Comparison of ENCODE assay signal across 12 cellular contexts in genomic region chr9:20582150-20582549, GRCh38. TPM values are rescaled to one million over a fixed set of nuclear protein-coding genes. Genes with fewer than 3 reads are reported as not detected.
DNase-seq lines count a peak whose midpoint lies in the region; ATAC-seq and TF ChIP-seq lines count a peak whose summit lies in the region.
"Had no signal": no experiment of that assay in that cellular context is flagged by ENCODE, and none has a peak within 500 bp of the region (broad histone marks: within the 10 kb centered on the region; RNA-seq: fewer than 3 reads in every experiment).

No MANE protein-coding gene starts in this region.

- no peak for DNase-seq in CD8-positive, alpha-beta T cell
- DNase-seq in activated CD8-positive, alpha-beta T cell treated with anti-CD3 and anti-CD28 coated beads, Interleukin-2, amount 10 ng/mL, durations not matched to agents 7 days and 5 days: no peak
- no peak for DNase-seq in retina
- DNase-seq in NK-92 treated with Interleukin-12 subunit alpha and Interleukin-12 subunit beta, amount 100 ng/mL, for 24 hours (lab: John Stamatoyannopoulos, UW): no peak
- DNase-seq in activated CD4-positive, alpha-beta memory T cell treated with anti-CD3 and anti-CD28 coated beads, Interleukin-2, amount 10 ng/mL, durations not matched to agents 7 days and 5 days: no peak
- DNase-seq: amygdala; NCI-H2171; stimulated activated CD4-positive, alpha-beta T cell treated with anti-CD3 and anti-CD28 coated beads, Interleukin-2, amount 100 ng/mL, for 24 hours had no signal

- no peaks in the 10 kb centered on the region for H3K9me3 ChIP-seq in CD8-positive, alpha-beta T cell (ENCODE audit: low read length)

- peak overlapping the region; percentile 23 for H3K27ac Mint-ChIP-seq in CD8-positive, alpha-beta T cell
- peak overlapping the region; percentile 62 for H3K27ac Mint-ChIP-seq in activated CD8-positive, alpha-beta T cell treated with anti-CD3 and anti-CD28 coated beads, Interleukin-2, amount 10 ng/mL, durations not matched to agents 7 days and 5 days
- no peak overlapping the region for H3K27ac Mint-ChIP-seq in activated CD4-positive, alpha-beta memory T cell treated with anti-CD3 and anti-CD28 coated beads, Interleukin-2, amount 10 ng/mL, durations not matched to agents 7 days and 5 days

- H3K27me3 ChIP-seq in CD8-positive, alpha-beta T cell (ENCODE audit: insufficient read depth, low read length): no peaks in the 10 kb centered on the region

- H3K27me3 Mint-ChIP-seq in CD8-positive, alpha-beta T cell (ENCODE audit: low read depth): no peaks in the 10 kb centered on the region
- no peaks in the 10 kb centered on the region for H3K27me3 Mint-ChIP-seq in activated CD8-positive, alpha-beta T cell treated with anti-CD3 and anti-CD28 coated beads, Interleukin-2, amount 10 ng/mL, durations not matched to agents 7 days and 5 days (ENCODE audit: low read depth)
- H3K27me3 Mint-ChIP-seq in activated CD4-positive, alpha-beta memory T cell treated with anti-CD3 and anti-CD28 coated beads, Interleukin-2, amount 10 ng/mL, durations not matched to agents 7 days and 5 days: no peaks in the 10 kb centered on the region

- peaks cover 70% of the 10 kb centered on the region for H3K4me1 Mint-ChIP-seq in CD8-positive, alpha-beta T cell (ENCODE audit: low read depth)
- H3K4me1 Mint-ChIP-seq in activated CD8-positive, alpha-beta T cell treated with anti-CD3 and anti-CD28 coated beads, Interleukin-2, amount 10 ng/mL, durations not matched to agents 7 days and 5 days (ENCODE audit: low read depth): peaks cover 75% of the 10 kb centered on the region
- peaks cover 43% of the 10 kb centered on the region for H3K4me1 Mint-ChIP-seq in activated CD4-positive, alpha-beta memory T cell treated with anti-CD3 and anti-CD28 coated beads, Interleukin-2, amount 10 ng/mL, durations not matched to agents 7 days and 5 days

- ATAC-seq in CD8-positive, alpha-beta T cell: no peak
- peak; percentile 59 for ATAC-seq in GM18907 (IDR thresholded peaks at IDR 0.05; ENCODE audit: unreplicated experiment)
- ATAC-seq in HG02884 (IDR thresholded peaks at IDR 0.05; ENCODE audit: unreplicated experiment): peak; percentile 56
- no peak for ATAC-seq in activated CD8-positive, alpha-beta T cell treated with anti-CD3 and anti-CD28 coated beads, Interleukin-2, amount 10 ng/mL, durations not matched to agents 7 days and 5 days
- ATAC-seq in GM21360 (IDR thresholded peaks at IDR 0.05; ENCODE audit: unreplicated experiment): no peak

- CTCF ChIA-PET in CD8-positive, alpha-beta T cell (lab: Charles Lee): no interaction called here
- CTCF ChIA-PET in activated CD8-positive, alpha-beta T cell treated with anti-CD3 and anti-CD28 coated beads, Interleukin-2, amount 10 ng/mL, durations not matched to agents 7 days and 5 days (lab: Charles Lee): no interaction called here
- CTCF ChIA-PET in activated CD4-positive, alpha-beta memory T cell treated with anti-CD3 and anti-CD28 coated beads, Interleukin-2, amount 10 ng/mL, durations not matched to agents 7 days and 5 days (lab: Charles Lee): interaction anchor here (1.0 kb wide), 1 partner anchor 28 kb away, joined by 3 read pairs; no protein-coding TSS in a partner anchor

- no peak overlapping the region for H3K4me3 ChIP-seq in CD8-positive, alpha-beta T cell (ENCODE audit: low read depth, low read length)

- intact Hi-C loops in CD8-positive, alpha-beta T cell (cut with DNase I, micrococcal nuclease): no loop called here

- peaks cover 42% of the 10 kb centered on the region for H3K36me3 Mint-ChIP-seq in CD8-positive, alpha-beta T cell
- peaks cover 78% of the 10 kb centered on the region for H3K36me3 Mint-ChIP-seq in activated CD8-positive, alpha-beta T cell treated with anti-CD3 and anti-CD28 coated beads, Interleukin-2, amount 10 ng/mL, durations not matched to agents 7 days and 5 days (ENCODE audit: low read depth)
- H3K36me3 Mint-ChIP-seq in activated CD4-positive, alpha-beta memory T cell treated with anti-CD3 and anti-CD28 coated beads, Interleukin-2, amount 10 ng/mL, durations not matched to agents 7 days and 5 days (ENCODE audit: low read depth): peaks cover 61% of the 10 kb centered on the region

- POLR2A ChIA-PET in CD8-positive, alpha-beta T cell (lab: Charles Lee): no interaction called here
- POLR2A ChIA-PET in activated CD8-positive, alpha-beta T cell treated with anti-CD3 and anti-CD28 coated beads, Interleukin-2, amount 10 ng/mL, durations not matched to agents 7 days and 5 days (lab: Charles Lee): no interaction called here
- POLR2A ChIA-PET in activated CD4-positive, alpha-beta memory T cell treated with anti-CD3 and anti-CD28 coated beads, Interleukin-2, amount 10 ng/mL, durations not matched to agents 7 days and 5 days (lab: Charles Lee): no interaction called here

- H3K9me3 Mint-ChIP-seq in CD8-positive, alpha-beta T cell: no peaks in the 10 kb centered on the region
- H3K9me3 Mint-ChIP-seq in activated CD8-positive, alpha-beta T cell treated with anti-CD3 and anti-CD28 coated beads, Interleukin-2, amount 10 ng/mL, durations not matched to agents 7 days and 5 days (ENCODE audit: insufficient read depth): peaks cover under 1% of the 10 kb centered on the region
- H3K9me3 Mint-ChIP-seq in activated CD4-positive, alpha-beta memory T cell treated with anti-CD3 and anti-CD28 coated beads, Interleukin-2, amount 10 ng/mL, durations not matched to agents 7 days and 5 days: peaks cover 12% of the 10 kb centered on the region

- H3K36me3 ChIP-seq in CD8-positive, alpha-beta T cell (ENCODE audit: insufficient read depth, low read length): peaks cover 3% of the 10 kb centered on the region

- H3K4me1 ChIP-seq in CD8-positive, alpha-beta T cell (ENCODE audit: insufficient read depth, low read length): peaks cover 9% of the 10 kb centered on the region

- no peak overlapping the region for H3K4me3 Mint-ChIP-seq in CD8-positive, alpha-beta T cell
- no peak overlapping the region for H3K4me3 Mint-ChIP-seq in activated CD8-positive, alpha-beta T cell treated with anti-CD3 and anti-CD28 coated beads, Interleukin-2, amount 10 ng/mL, durations not matched to agents 7 days and 5 days
- no peak overlapping the region for H3K4me3 Mint-ChIP-seq in activated CD4-positive, alpha-beta memory T cell treated with anti-CD3 and anti-CD28 coated beads, Interleukin-2, amount 10 ng/mL, durations not matched to agents 7 days and 5 days

- H3K27ac ChIP-seq in CD8-positive, alpha-beta T cell (ENCODE audit: low read depth, low read length): no peak overlapping the region
- H3K27ac ChIP-seq: epithelial cell of prostate had no signal

- no peak for TF ChIP-seq CTCF in CD8-positive, alpha-beta T cell (IDR thresholded peaks at IDR 0.05)

RNA-seq across cellular contexts. Expression of gene MLLT3, which starts 40.1 kb away (rescaled TPM):
- total RNA-seq in CD8-positive, alpha-beta T cell: 10 to 100 TPM; 40.3 to 44.5 TPM
- total RNA-seq in activated CD8-positive, alpha-beta T cell treated with anti-CD3 and anti-CD28 coated beads, Interleukin-2, amount 10 ng/mL, durations not matched to agents 7 days and 5 days: 100 to 1,000 TPM; 112 to 114 TPM
- total RNA-seq in activated CD4-positive, alpha-beta memory T cell treated with anti-CD3 and anti-CD28 coated beads, Interleukin-2, amount 10 ng/mL, durations not matched to agents 7 days and 5 days: 10 to 100 TPM; 53.4 to 57.5 TPM

Comparison
In these comparisons a context has a peak if more than half of its experiments do, and no peak if none do; other contexts are left out.
1. ATAC-seq: peak in GM18907 (single experiment) and HG02884 (single experiment); none in CD8-positive, alpha-beta T cell (single experiment), activated CD8-positive, alpha-beta T cell treated with anti-CD3 and anti-CD28 coated beads, Interleukin-2, amount 10 ng/mL, durations not matched to agents 7 days and 5 days (single experiment) and GM21360 (single experiment).